ENCODE assay signal across 8 cellular contexts in genomic region chr16:15025234-15025951, GRCh38. TPM values are rescaled to one million over a fixed set of nuclear protein-coding genes. Genes with fewer than 3 reads are reported as not detected.
DNase-seq lines count a peak whose midpoint lies in the region; ATAC-seq and TF ChIP-seq lines count a peak whose summit lies in the region.
"Not testable (repeated sequence)": the region's sequence is repeated elsewhere in the genome, so short reads cannot be mapped to it uniquely, and the experiment has no call there.

No MANE protein-coding gene starts in this region.

- H3K4me1 ChIP-seq in CD8-positive, alpha-beta memory T cell (ENCODE audit: insufficient read depth, low read length); urinary bladder (ENCODE audit: insufficient read depth): not testable (repeated sequence)
- peaks cover 12 to 52% of the 10 kb centered on the region in 2 donors for H3K4me1 ChIP-seq in gastrocnemius medialis

- not testable (repeated sequence) for H3K4me3 ChIP-seq in CD8-positive, alpha-beta memory T cell (ENCODE audit: low read length); MG63; gastrocnemius medialis; urinary bladder (ENCODE audit: low read depth, low read length)

- TF ChIP-seq POLR2A in gastrocnemius medialis (IDR thresholded peaks at IDR 0.05): not testable (repeated sequence)

- H3K27ac Mint-ChIP-seq in CD8-positive, alpha-beta memory T cell: peak overlapping the region in 5 of 8 donors; percentile 7 to 80 (median 19)
- H3K27ac Mint-ChIP-seq in activated T-helper 17 cell treated with anti-CD3 and anti-CD28 coated beads, Interleukin-2, amount 50 U/mL, for 72 hours: peak overlapping the region; percentile 31
- H3K27ac Mint-ChIP-seq in memory B cell: peak overlapping the region; percentile 10

- not testable (repeated sequence) for H3K27ac ChIP-seq in CD8-positive, alpha-beta memory T cell (ENCODE audit: low read depth, low read length)
- H3K27ac ChIP-seq in gastrocnemius medialis: peak overlapping the region in 3 of 4 donors; percentile 48 to 81 (median 77)
- peak overlapping the region; percentile 73 for H3K27ac ChIP-seq in urinary bladder (ENCODE audit: low read depth)

- not testable (repeated sequence) for H3K9me3 ChIP-seq in CD8-positive, alpha-beta memory T cell (ENCODE audit: low read length); MG63; gastrocnemius medialis

- CTCF ChIA-PET in CD8-positive, alpha-beta memory T cell (lab: Charles Lee): not testable (repeated sequence)

- not testable (repeated sequence) for H3K36me3 ChIP-seq in CD8-positive, alpha-beta memory T cell (ENCODE audit: insufficient read depth, low read length); urinary bladder (ENCODE audit: insufficient read depth)
- peaks cover 63% of the 10 kb centered on the region for H3K36me3 ChIP-seq in MG63
- peaks cover 0 to 10% of the 10 kb centered on the region in 2 donors for H3K36me3 ChIP-seq in gastrocnemius medialis

- TF ChIP-seq CTCF in gastrocnemius medialis (IDR thresholded peaks at IDR 0.05 in 4 of 5, conservative IDR thresholded peaks at IDR 0.05 in 1 of 5): not testable (repeated sequence)

- 71% methylated on average over 14 of the region's 14 CpGs for WGBS in urinary bladder

- not testable (repeated sequence) for ATAC-seq in activated T-helper 17 cell treated with anti-CD3 and anti-CD28 coated beads, Interleukin-2, amount 50 U/mL, for 72 hours (replicated peaks); memory B cell (ENCODE audit: low read depth); gastrocnemius medialis
- ATAC-seq in Right ventricle myocardium inferior: peak; percentile 17

- not testable (repeated sequence) for H3K4me3 Mint-ChIP-seq in CD8-positive, alpha-beta memory T cell; activated T-helper 17 cell treated with anti-CD3 and anti-CD28 coated beads, Interleukin-2, amount 50 U/mL, for 72 hours; memory B cell

- intact Hi-C loops in Right ventricle myocardium inferior (cut with DNase I); gastrocnemius medialis (cut with DNase I; ENCODE audit: low total_unique reads): not testable (repeated sequence)

- DNase-seq in CD8-positive, alpha-beta memory T cell; Right ventricle myocardium inferior (ENCODE audit: missing footprints); memory B cell (ENCODE audit: low spot score in 2 of 2); gastrocnemius medialis: not testable (repeated sequence)
- DNase-seq in MG63 (peak; percentile 71), ecto neural progenitor cell (ENCODE audit: low spot score) (peak; percentile 43)

- POLR2A ChIA-PET in CD8-positive, alpha-beta memory T cell (lab: Charles Lee): not testable (repeated sequence)

- not testable (repeated sequence) for H3K27me3 ChIP-seq in CD8-positive, alpha-beta memory T cell (ENCODE audit: insufficient read depth, low read length, poor library complexity, severe bottlenecking); MG63; gastrocnemius medialis

- H3K27me3 Mint-ChIP-seq in CD8-positive, alpha-beta memory T cell; activated T-helper 17 cell treated with anti-CD3 and anti-CD28 coated beads, Interleukin-2, amount 50 U/mL, for 72 hours; memory B cell: not testable (repeated sequence)

- peaks cover 12 to 32% (median 19%) of the 10 kb centered on the region in 3 donors for H3K4me1 Mint-ChIP-seq in CD8-positive, alpha-beta memory T cell
- peaks cover 21% of the 10 kb centered on the region for H3K4me1 Mint-ChIP-seq in activated T-helper 17 cell treated with anti-CD3 and anti-CD28 coated beads, Interleukin-2, amount 50 U/mL, for 72 hours
- not testable (repeated sequence) for H3K4me1 Mint-ChIP-seq in memory B cell

- peaks cover 0 to 81% (median 20%) of the 10 kb centered on the region in 3 donors for H3K36me3 Mint-ChIP-seq in CD8-positive, alpha-beta memory T cell
- peaks cover 84% of the 10 kb centered on the region for H3K36me3 Mint-ChIP-seq in activated T-helper 17 cell treated with anti-CD3 and anti-CD28 coated beads, Interleukin-2, amount 50 U/mL, for 72 hours (ENCODE audit: low read depth)
- H3K36me3 Mint-ChIP-seq in memory B cell: peaks cover 33% of the 10 kb centered on the region

- H3K9me3 Mint-ChIP-seq in CD8-positive, alpha-beta memory T cell; activated T-helper 17 cell treated with anti-CD3 and anti-CD28 coated beads, Interleukin-2, amount 50 U/mL, for 72 hours; memory B cell: not testable (repeated sequence)

- in situ Hi-C loops in gastrocnemius medialis (cut with MboI; ENCODE audit: low sequenced_read_pairs in 4 of 4): not testable (repeated sequence)

RNA-seq across cellular contexts. Expression of gene NTAN1, which starts 30.5 kb away (rescaled TPM):
- 10 to 100 TPM; 34.5 to 40.1 TPM for total RNA-seq in CD8-positive, alpha-beta memory T cell
- polyA plus RNA-seq in CD8-positive, alpha-beta memory T cell: 59.5 TPM
- total RNA-seq in MG63 (2014; rRNA removed; shearing (Covaris generic); ENCODE audit: low replicate concordance): 86.3 and 91.2 TPM in 2 replicates
- total RNA-seq in activated T-helper 17 cell treated with anti-CD3 and anti-CD28 coated beads, Interleukin-2, amount 50 U/mL, for 72 hours: 10 to 100 TPM; 60.0 to 60.3 TPM
- 26.0 TPM for total RNA-seq in Right ventricle myocardium inferior
- 10 to 100 TPM; 33.4 to 40.3 (median 35.8) TPM for total RNA-seq in gastrocnemius medialis
- 70.5 TPM for total RNA-seq in urinary bladder
- polyA plus RNA-seq in urinary bladder: 63.8 TPM

RNA-seq across cellular contexts. Expression of gene PDXDC1, which starts 50.6 kb away (rescaled TPM):
- 10 to 100 TPM; 55.5 to 58.5 TPM for total RNA-seq in CD8-positive, alpha-beta memory T cell
- polyA plus RNA-seq in CD8-positive, alpha-beta memory T cell: 39.5 TPM
- total RNA-seq in MG63 (2014; rRNA removed; shearing (Covaris generic); ENCODE audit: low replicate concordance): 64.7 and 65.3 TPM in 2 replicates
- 10 to 100 TPM; 49.8 to 60.8 TPM for total RNA-seq in activated T-helper 17 cell treated with anti-CD3 and anti-CD28 coated beads, Interleukin-2, amount 50 U/mL, for 72 hours
- total RNA-seq in Right ventricle myocardium inferior: 79.0 TPM
- total RNA-seq in gastrocnemius medialis: 10 to 100 TPM; 34.3 to 69.0 (median 45.2) TPM
- total RNA-seq in urinary bladder: 65.8 TPM
- polyA plus RNA-seq in urinary bladder: 46.4 TPM
